1 cellular context compared by ENCODE assay signal in the genomic region with DNA sequence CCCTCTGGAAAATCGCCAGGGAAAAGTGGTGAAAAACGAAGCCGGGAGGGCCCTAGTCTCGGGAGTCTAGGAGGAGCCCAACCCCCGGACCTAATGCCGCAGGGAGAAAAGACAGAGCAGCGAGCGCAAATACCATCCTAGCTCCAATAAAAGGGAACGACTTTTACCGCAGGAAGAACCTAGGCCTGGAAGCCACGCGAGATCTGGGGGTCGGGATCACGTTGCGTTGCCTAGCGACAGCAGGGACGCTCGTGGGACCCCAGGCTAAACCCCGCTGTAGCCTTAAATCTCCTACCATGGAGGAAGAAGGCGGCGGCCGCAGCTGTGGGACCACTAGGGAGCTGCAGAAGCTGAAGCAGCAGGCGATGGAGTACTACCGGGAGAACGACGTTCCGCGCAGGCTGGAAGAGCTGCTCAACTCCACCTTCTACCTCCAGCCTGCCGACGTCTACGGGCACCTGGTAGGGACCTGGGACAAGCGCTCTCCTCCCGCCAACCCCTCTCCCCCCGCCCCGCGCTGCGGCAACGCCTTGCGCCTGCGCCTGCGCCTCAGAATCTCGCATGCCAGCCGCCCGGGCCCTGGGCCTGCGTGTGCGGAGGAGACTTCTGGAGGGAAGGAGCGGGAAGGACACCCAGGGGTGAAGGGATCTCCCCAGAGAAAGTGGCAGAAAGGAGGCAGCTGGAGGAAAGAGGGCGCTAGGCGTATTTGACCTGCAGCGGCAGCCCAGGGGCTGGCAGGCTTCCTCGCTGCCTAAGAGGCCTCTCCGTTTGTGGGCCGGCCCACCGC.
A peak's percentile ranks its signal among the peaks of the same experiment; 100 is the strongest.
TF ChIP-seq lines count a peak whose summit lies in the region.

A gene with protein sequence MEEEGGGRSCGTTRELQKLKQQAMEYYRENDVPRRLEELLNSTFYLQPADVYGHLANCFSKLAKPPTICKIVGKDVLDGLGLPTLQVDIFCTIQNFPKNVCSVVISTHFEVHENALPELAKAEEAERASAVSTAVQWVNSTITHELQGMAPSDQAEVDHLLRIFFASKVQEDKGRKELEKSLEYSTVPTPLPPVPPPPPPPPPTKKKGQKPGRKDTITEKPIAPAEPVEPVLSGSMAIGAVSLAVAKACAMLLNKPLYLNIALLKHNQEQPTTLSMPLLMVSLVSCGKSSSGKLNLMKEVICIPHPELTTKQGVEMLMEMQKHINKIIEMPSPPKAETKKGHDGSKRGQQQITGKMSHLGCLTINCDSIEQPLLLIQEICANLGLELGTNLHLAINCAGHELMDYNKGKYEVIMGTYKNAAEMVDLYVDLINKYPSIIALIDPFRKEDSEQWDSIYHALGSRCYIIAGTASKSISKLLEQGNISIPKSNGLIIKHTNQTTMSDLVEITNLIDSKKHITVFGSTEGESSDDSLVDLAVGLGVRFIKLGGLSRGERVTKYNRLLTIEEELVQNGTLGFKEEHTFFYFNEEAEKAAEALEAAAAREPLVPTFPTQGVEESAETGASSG (plus strand): TSS at position 229 of the 787 bp plus-strand sequence. CDS start 68 bp downstream, at position 297.

TF ChIP-seq in HEK293, 187 proteins besides CTCF, POLR2A, EP300 and RAD21 (continued from another document):
- TF ChIP-seq ZNF24 (tag by site-specific recombination; IDR thresholded peaks at IDR 0.05) (0 out of 2 replicates have a peak, but pooled peaks have one; percentile 52), ZFHX2 (tag by site-specific recombination; conservative IDR thresholded peaks at IDR 0.05) (no peak), ZNF19 (tag by site-specific recombination; IDR thresholded peaks at IDR 0.05; ENCODE audit: low read depth) (no peak), ZNF660 (tag by site-specific recombination; IDR thresholded peaks at IDR 0.05) (peak; percentile 50; the same call in 1 of the 2 replicates), GLIS1 (tag by site-specific recombination; IDR thresholded peaks at IDR 0.05) (no peak; the same call in 1 of the 2 replicates), ZNF830 (tag by site-specific recombination; IDR thresholded peaks at IDR 0.05; ENCODE audit: low read depth) (no peak), ZNF335 (tag by site-specific recombination; conservative IDR thresholded peaks at IDR 0.05) (peak; percentile 96), ZNF221 (tag by site-specific recombination; IDR thresholded peaks at IDR 0.05; ENCODE audit: borderline replicate concordance) (no peak)
- TF ChIP-seq, protein P1, sequence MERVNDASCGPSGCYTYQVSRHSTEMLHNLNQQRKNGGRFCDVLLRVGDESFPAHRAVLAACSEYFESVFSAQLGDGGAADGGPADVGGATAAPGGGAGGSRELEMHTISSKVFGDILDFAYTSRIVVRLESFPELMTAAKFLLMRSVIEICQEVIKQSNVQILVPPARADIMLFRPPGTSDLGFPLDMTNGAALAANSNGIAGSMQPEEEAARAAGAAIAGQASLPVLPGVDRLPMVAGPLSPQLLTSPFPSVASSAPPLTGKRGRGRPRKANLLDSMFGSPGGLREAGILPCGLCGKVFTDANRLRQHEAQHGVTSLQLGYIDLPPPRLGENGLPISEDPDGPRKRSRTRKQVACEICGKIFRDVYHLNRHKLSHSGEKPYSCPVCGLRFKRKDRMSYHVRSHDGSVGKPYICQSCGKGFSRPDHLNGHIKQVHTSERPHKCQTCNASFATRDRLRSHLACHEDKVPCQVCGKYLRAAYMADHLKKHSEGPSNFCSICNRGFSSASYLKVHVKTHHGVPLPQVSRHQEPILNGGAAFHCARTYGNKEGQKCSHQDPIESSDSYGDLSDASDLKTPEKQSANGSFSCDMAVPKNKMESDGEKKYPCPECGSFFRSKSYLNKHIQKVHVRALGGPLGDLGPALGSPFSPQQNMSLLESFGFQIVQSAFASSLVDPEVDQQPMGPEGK (tag by site-specific recombination; IDR thresholded peaks at IDR 0.05): peak; percentile 69; the same call in 1 of the 2 replicates
TF ChIP-seq in HEK293: peak in this region for 42.
